Comparison of ENCODE assay signal across 8 cellular contexts in genomic region chr9:97853844-97854695, GRCh38. TPM values are rescaled to one million over a fixed set of nuclear protein-coding genes. Genes with fewer than 3 reads are reported as not detected.
DNase-seq lines count a peak whose midpoint lies in the region; ATAC-seq, FAIRE-seq and TF ChIP-seq lines count a peak whose summit lies in the region.

No MANE protein-coding gene starts in this region.

- peak overlapping the region; percentile 37 for H3K4me3 ChIP-seq in fibroblast of villous mesenchyme (ENCODE audit: low read depth, low read length)
- peak overlapping the region; percentile 49 for H3K4me3 ChIP-seq in skeletal muscle satellite cell (ENCODE audit: low read length)
- peak overlapping the region in 1 of 2 donors; percentile 50 for H3K4me3 ChIP-seq in small intestine (ENCODE audit: low read depth in 1 of 2, low read length in 2 of 2)

- H3K27ac ChIP-seq in small intestine (ENCODE audit: low read depth in 1 of 2, low read length in 1 of 2) = no peak overlapping the region

- H3K27me3 ChIP-seq in skeletal muscle satellite cell (ENCODE audit: control insufficient read depth, insufficient read depth, low read length) (peaks cover 97% of the 10 kb centered on the region), small intestine (ENCODE audit: control insufficient read depth in 2 of 2, insufficient read depth in 2 of 2, low read length in 2 of 2) (peaks cover 27 to 68% of the 10 kb centered on the region in 2 donors)

- peak; percentile 37 for DNase-seq in D721Med (ENCODE audit: insufficient read length, low spot score)
- DNase-seq in NCI-H1694 (lab: John Stamatoyannopoulos, UW) = peak; percentile 13
- DNase-seq in activated CD8-positive, alpha-beta memory T cell treated with anti-CD3 and anti-CD28 coated beads, Interleukin-2, amount 10 ng/mL, durations not matched to agents 7 days and 5 days = peak; percentile 68
- DNase-seq in fibroblast of villous mesenchyme (ENCODE audit: low read depth) = peak; percentile 10
- no peak for DNase-seq in small intestine

- peak overlapping the region; percentile 56 for H3K4me2 ChIP-seq in skeletal muscle satellite cell (ENCODE audit: low read length)

- no peaks in the 10 kb centered on the region for H3K9me3 Mint-ChIP-seq in activated CD8-positive, alpha-beta memory T cell treated with anti-CD3 and anti-CD28 coated beads, Interleukin-2, amount 10 ng/mL, durations not matched to agents 7 days and 5 days (ENCODE audit: low read depth)

- H3K27ac Mint-ChIP-seq in activated CD8-positive, alpha-beta memory T cell treated with anti-CD3 and anti-CD28 coated beads, Interleukin-2, amount 10 ng/mL, durations not matched to agents 7 days and 5 days = peak overlapping the region; percentile 50

- peaks cover 86% of the 10 kb centered on the region for H3K27me3 Mint-ChIP-seq in activated CD8-positive, alpha-beta memory T cell treated with anti-CD3 and anti-CD28 coated beads, Interleukin-2, amount 10 ng/mL, durations not matched to agents 7 days and 5 days

- TF ChIP-seq CTCF in D721Med (IDR thresholded peaks at IDR 0.05; ENCODE audit: insufficient read depth, missing control alignments) (peak; percentile 39), fibroblast of villous mesenchyme (IDR thresholded peaks at IDR 0.05; ENCODE audit: insufficient read depth, low read depth, low read length) (no peak)

- no peaks in the 10 kb centered on the region for H3K36me3 ChIP-seq in skeletal muscle satellite cell (ENCODE audit: insufficient read depth, low read length)
- no peaks in the 10 kb centered on the region for H3K36me3 ChIP-seq in small intestine (ENCODE audit: control insufficient read depth in 2 of 2, insufficient read depth in 2 of 2, low read length in 2 of 2)

- peak; percentile 79 for ATAC-seq in activated CD8-positive, alpha-beta memory T cell treated with anti-CD3 and anti-CD28 coated beads, Interleukin-2, amount 10 ng/mL, durations not matched to agents 7 days and 5 days
- ATAC-seq in HG02885 (IDR thresholded peaks at IDR 0.05; ENCODE audit: poor library complexity, unreplicated experiment) (no peak), GM19467 (IDR thresholded peaks at IDR 0.05; ENCODE audit: unreplicated experiment) (no peak)

- no peak for FAIRE-seq in D721Med (lab: Jason Lieb, UNC)
- FAIRE-seq in small intestine (lab: Jason Lieb, UNC) = no peak

- no peak overlapping the region for H3K9ac ChIP-seq in skeletal muscle satellite cell (ENCODE audit: low read depth, low read length)

- H3K9me3 ChIP-seq in skeletal muscle satellite cell (replicated peaks; ENCODE audit: low read length) (no peaks in the 10 kb centered on the region), small intestine (ENCODE audit: control insufficient read depth, low read depth) (no peaks in the 10 kb centered on the region)

- peaks cover 2% of the 10 kb centered on the region for H3K36me3 Mint-ChIP-seq in activated CD8-positive, alpha-beta memory T cell treated with anti-CD3 and anti-CD28 coated beads, Interleukin-2, amount 10 ng/mL, durations not matched to agents 7 days and 5 days

- H3K4me1 ChIP-seq in skeletal muscle satellite cell (ENCODE audit: control insufficient read depth, insufficient read depth, low read length) (peaks cover 9% of the 10 kb centered on the region), small intestine (ENCODE audit: control insufficient read depth in 2 of 2, insufficient read depth in 1 of 2, low read depth in 1 of 2, low read length in 1 of 2) (peaks cover 4% of the 10 kb centered on the region in 2 donors)

- CTCF ChIA-PET in activated CD8-positive, alpha-beta memory T cell treated with anti-CD3 and anti-CD28 coated beads, Interleukin-2, amount 10 ng/mL, durations not matched to agents 7 days and 5 days (lab: Charles Lee) = interaction anchor here (1.0 to 1.2 kb wide), 4 partner anchors 12 to 157 kb away, joined by 3 to 4 read pairs (median 4); partner anchors contain the start of gene XPA

- peaks cover 12% of the 10 kb centered on the region for H3K4me1 Mint-ChIP-seq in activated CD8-positive, alpha-beta memory T cell treated with anti-CD3 and anti-CD28 coated beads, Interleukin-2, amount 10 ng/mL, durations not matched to agents 7 days and 5 days

- WGBS in small intestine, 3 donors = 2 to 7% (median 6%) methylated on average over 51 to 125 of the region's 125 CpGs

- peak overlapping the region; percentile 67 for H3K4me3 Mint-ChIP-seq in activated CD8-positive, alpha-beta memory T cell treated with anti-CD3 and anti-CD28 coated beads, Interleukin-2, amount 10 ng/mL, durations not matched to agents 7 days and 5 days

RNA-seq across cellular contexts. Expression of gene FOXE1, which starts 1.0 kb away (rescaled TPM):
- total RNA-seq in activated CD8-positive, alpha-beta memory T cell treated with anti-CD3 and anti-CD28 coated beads, Interleukin-2, amount 10 ng/mL, durations not matched to agents 7 days and 5 days = not detected
- under 0.01 and 0.64 TPM in 2 replicates for total RNA-seq in fibroblast of villous mesenchyme
- not detected in 2 replicates for total RNA-seq in skeletal muscle satellite cell (2012; rRNA removed)
- polyA plus RNA-seq in small intestine = not detected
